Comparison of ENCODE assay signal across 4 cellular contexts in genomic region chr4:4509521-4509920, GRCh38.
"Had no signal": no experiment of that assay in that cellular context is flagged by ENCODE, and none has a peak within 500 bp of the region (broad histone marks: within the 10 kb centered on the region; RNA-seq: fewer than 3 reads in every experiment).

No MANE protein-coding gene starts in this region.

- H3K27ac ChIP-seq: GM23248 had no signal

- H3K9me3 ChIP-seq: HAP-1 had no signal

- H3K36me3 ChIP-seq: HAP-1 had no signal

- H3K4me3 ChIP-seq: GM23248, GM23338, HAP-1 had no signal

- ATAC-seq: GM23338, HCT116 had no signal
